Comparison of ENCODE assay signal across 8 cellular contexts in the genomic region with DNA sequence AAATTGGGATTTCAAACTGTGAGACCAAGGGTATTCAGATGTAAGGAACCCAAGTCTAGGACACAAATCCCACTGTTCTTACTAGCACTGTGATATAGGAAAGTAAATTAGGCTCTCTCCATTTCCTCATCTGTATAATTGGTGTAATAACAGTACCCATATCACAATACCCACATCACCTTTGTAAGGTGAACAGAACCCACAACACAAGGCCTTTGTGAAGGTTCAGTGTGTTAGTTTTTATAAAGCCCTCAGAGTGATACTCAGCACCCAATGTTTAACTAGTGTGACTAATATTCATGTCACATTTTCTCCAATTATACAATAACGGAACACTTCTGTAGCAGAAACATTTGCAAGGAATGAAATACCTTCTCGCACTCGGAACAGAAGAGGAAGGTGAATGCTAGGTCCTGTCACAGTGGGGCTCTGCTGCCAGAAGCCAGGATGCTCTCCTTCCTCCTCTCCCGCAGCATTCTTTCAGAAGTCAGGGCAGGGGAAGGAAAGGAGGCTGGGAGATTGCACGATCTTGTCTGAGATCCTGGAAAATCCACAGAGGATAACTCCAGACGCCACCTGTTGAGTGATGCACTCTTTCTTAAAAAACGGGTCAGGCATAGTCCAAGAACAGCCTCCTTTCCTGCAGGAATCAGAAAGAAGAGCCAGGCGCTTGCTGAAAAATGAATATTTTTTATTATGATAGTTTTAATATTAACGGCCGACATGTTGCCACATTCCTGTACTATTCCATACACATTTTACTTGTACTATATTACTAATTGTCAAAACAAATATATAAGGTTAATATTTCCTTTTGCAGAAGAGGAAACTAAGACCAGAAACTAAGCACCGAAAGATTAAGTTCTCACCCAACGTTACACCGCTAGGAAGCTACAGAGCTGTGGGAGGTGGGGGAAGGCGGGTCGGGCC.
A peak's percentile ranks its signal among the peaks of the same experiment; 100 is the strongest.
DNase-seq lines count a peak whose midpoint lies in the region; ATAC-seq lines count a peak whose summit lies in the region.

No MANE protein-coding gene starts in this region.

- H3K36me3 ChIP-seq in BLaER1 treated with 17β-estradiol and CSF1 and Interleukin-3, amounts not matched to agents 10 nM and 100 nM: peaks cover 38 to 42% (median 42%) of the 10 kb centered on the region in 11 experiments
- H3K36me3 ChIP-seq in subcutaneous abdominal adipose tissue (ENCODE audit: control insufficient read depth in 5 of 5, insufficient read depth in 5 of 5, low read length in 5 of 5): peaks cover 23 to 32% (median 29%) of the 10 kb centered on the region in 5 donors

- H3K9me3 ChIP-seq in BLaER1 treated with 17β-estradiol and CSF1 and Interleukin-3, amounts not matched to agents 10 nM and 100 nM (replicated peaks in 1 of 11): peaks cover 4 to 32% (median 8%) of the 10 kb centered on the region in 11 experiments; a peak in 21 of 22 replicates
- peaks cover 0 to 4% (median 1%) of the 10 kb centered on the region in 5 donors for H3K9me3 ChIP-seq in subcutaneous abdominal adipose tissue (ENCODE audit: control insufficient read depth in 5 of 5, low read length in 5 of 5)

- H3K27me3 ChIP-seq in BLaER1 treated with 17β-estradiol and CSF1 and Interleukin-3, amounts not matched to agents 10 nM and 100 nM: no peaks in the 10 kb centered on the region
- H3K27me3 ChIP-seq in subcutaneous abdominal adipose tissue (ENCODE audit: control insufficient read depth in 5 of 5, insufficient read depth in 4 of 5, low read length in 5 of 5): no peaks in the 10 kb centered on the region

- ATAC-seq in HG03460 (IDR thresholded peaks at IDR 0.05; ENCODE audit: unreplicated experiment) (no peak), GM18858 (IDR thresholded peaks at IDR 0.05; ENCODE audit: unreplicated experiment) (no peak)

- H3K27ac ChIP-seq in BLaER1 treated with 17β-estradiol and CSF1 and Interleukin-3, amounts not matched to agents 10 nM and 100 nM: peak overlapping the region; percentile 75 to 89 (median 85)
- peak overlapping the region; percentile 91 for H3K27ac ChIP-seq in subcutaneous abdominal adipose tissue (ENCODE audit: low read depth, low read length)

- H3K4me3 ChIP-seq in BLaER1 treated with 17β-estradiol and CSF1 and Interleukin-3, amounts not matched to agents 10 nM and 100 nM: peak overlapping the region; percentile 68 to 88 (median 81)
- peak overlapping the region; percentile 84 to 97 (median 93) for H3K4me3 ChIP-seq in subcutaneous abdominal adipose tissue (ENCODE audit: low read depth in 1 of 5, low read length in 5 of 5)

- H3K4me1 ChIP-seq in BLaER1 treated with 17β-estradiol and CSF1 and Interleukin-3, amounts not matched to agents 10 nM and 100 nM: peaks cover 7 to 23% (median 19%) of the 10 kb centered on the region in 10 experiments
- H3K4me1 ChIP-seq in subcutaneous abdominal adipose tissue (ENCODE audit: control insufficient read depth in 5 of 5, insufficient read depth in 5 of 5, low read length in 5 of 5): peaks cover 5 to 17% (median 15%) of the 10 kb centered on the region in 5 donors

- DNase-seq in HPDE6-E6E7 (ENCODE audit: extremely low spot score) (peak; percentile 8), amniotic epithelial cell (ENCODE audit: low read depth) (peak; percentile 22), iris pigment epithelial cell (ENCODE audit: low read depth) (peak; percentile 11), middle frontal gyrus (ENCODE audit: extremely low spot score, low spot score) (no peak)

- H3K9ac ChIP-seq in BLaER1 treated with 17β-estradiol and CSF1 and Interleukin-3, amounts not matched to agents 10 nM and 100 nM: peak overlapping the region; percentile 85 to 91 (median 89)
- peak overlapping the region; percentile 88 to 96 (median 94) for H3K9ac ChIP-seq in subcutaneous abdominal adipose tissue (ENCODE audit: low read length in 5 of 5)

- H3K4me2 ChIP-seq in BLaER1 treated with 17β-estradiol and CSF1 and Interleukin-3, amounts not matched to agents 10 nM and 100 nM: peak overlapping the region; percentile 84 to 97 (median 94)

- no peaks in the 10 kb centered on the region for H4K20me1 ChIP-seq in BLaER1 treated with 17β-estradiol and CSF1 and Interleukin-3, amounts not matched to agents 10 nM and 100 nM
